12 cellular contexts compared by ENCODE assay signal in the genomic region with DNA sequence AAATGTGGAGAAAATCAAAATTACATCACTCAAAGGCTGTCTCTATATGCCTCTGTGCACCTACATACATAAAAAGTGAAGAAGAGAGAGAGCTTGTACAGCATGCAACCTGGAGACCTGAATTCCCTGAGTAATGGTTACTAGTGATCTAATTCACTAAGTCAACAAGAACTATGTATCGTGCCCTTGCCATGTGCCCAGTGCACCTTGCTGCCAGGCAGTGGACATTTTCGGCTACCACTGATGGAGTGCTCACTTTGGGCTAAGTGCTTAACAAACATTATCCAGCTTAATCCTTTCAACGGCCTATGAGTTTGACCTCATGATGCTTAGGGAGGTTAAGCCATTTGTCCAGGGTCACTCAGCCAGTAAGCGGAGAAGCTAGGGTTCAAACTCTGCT.
"Had no signal": no experiment of that assay in that cellular context is flagged by ENCODE, and none has a peak within 500 bp of the region (broad histone marks: within the 10 kb centered on the region; RNA-seq: fewer than 3 reads in every experiment).

No MANE protein-coding gene starts in this region.

- H3K9me3 ChIP-seq: adrenal gland, gastrocnemius medialis, heart right ventricle had no signal

- H3K27me3 ChIP-seq: adrenal gland, gastrocnemius medialis had no signal

- ATAC-seq: activated CD4-positive, alpha-beta T cell treated with anti-CD3 and anti-CD28 coated beads for 36 hours; gastrocnemius medialis; heart right ventricle; stimulated activated memory B cell treated with anti-CD40 and anti-IgM and Interleukin-4, amounts not matched to agents 10 μg/mL and 1 μg/mL and 100 μg/mL, for 72 hours had no signal

- DNase-seq: activated CD4-positive, alpha-beta memory T cell treated with anti-CD3 and anti-CD28 coated beads, Interleukin-2, amount 10 ng/mL, durations not matched to agents 7 days and 5 days; activated CD4-positive, alpha-beta T cell treated with anti-CD3 and anti-CD28 coated beads for 36 hours; activated effector memory CD4-positive, alpha-beta T cell treated with Interleukin-2 at 50 U/mL for 16 hours; activated T-cell treated with anti-CD3 and anti-CD28 coated beads, Interleukin-2, amount 50 U/mL, for 24 hours; adrenal gland; erythroblast; gastrocnemius medialis; heart right ventricle; retina had no signal

- H3K4me3 ChIP-seq: adrenal gland, gastrocnemius medialis, heart right ventricle, lung had no signal

- H3K4me1 ChIP-seq: adrenal gland, parathyroid adenoma had no signal

- H3K36me3 ChIP-seq: adrenal gland, gastrocnemius medialis, heart right ventricle had no signal

- H3K27ac ChIP-seq: adrenal gland, gastrocnemius medialis, heart right ventricle, parathyroid adenoma had no signal
